ENCODE assay signal across 17 cellular contexts in the genomic region with DNA sequence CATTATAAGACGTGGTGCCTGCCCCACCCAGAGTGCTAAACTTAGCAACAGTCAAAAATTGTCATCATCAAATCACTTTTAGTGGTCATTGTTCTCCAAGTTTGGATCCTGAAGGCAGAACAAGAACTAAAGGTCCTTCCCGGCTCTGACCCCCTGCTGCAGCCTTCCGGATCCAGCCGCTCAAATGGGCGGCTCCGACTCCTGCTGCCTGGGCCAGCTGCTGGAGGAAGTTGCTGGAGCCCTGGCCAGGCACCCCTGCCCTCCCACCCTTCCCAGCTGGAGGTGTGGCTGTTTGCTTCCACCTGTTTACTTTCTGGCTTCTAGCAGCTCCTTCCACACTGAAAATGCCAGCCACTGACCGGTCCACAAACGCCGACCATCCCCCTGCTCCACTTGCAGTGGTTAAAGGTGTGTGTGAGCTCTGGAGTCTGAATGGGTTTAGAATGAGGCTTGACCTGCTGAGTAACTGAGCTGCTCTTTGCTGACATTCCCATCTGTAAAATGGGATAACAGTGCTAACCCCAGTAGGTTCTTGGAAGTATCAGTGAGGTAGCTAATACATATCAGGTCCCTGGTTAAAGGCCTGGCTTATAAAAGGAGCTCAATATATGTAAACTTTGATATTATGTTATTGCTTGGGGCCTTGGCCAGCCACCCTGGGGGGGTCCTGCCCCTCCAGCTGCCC. TPM values are rescaled to one million over a fixed set of nuclear protein-coding genes. Genes with fewer than 3 reads are reported as not detected.
A peak's percentile ranks its signal among the peaks of the same experiment; 100 is the strongest.
DNase-seq lines count a peak whose midpoint lies in the region; ATAC-seq and TF ChIP-seq lines count a peak whose summit lies in the region.
"Had no signal": no experiment of that assay in that cellular context is flagged by ENCODE, and none has a peak within 500 bp of the region (broad histone marks: within the 10 kb centered on the region; RNA-seq: fewer than 3 reads in every experiment).

No MANE protein-coding gene starts in this region.

- no peak for TF ChIP-seq CTCF in left ventricle myocardium inferior (IDR thresholded peaks at IDR 0.05; ENCODE audit: borderline replicate concordance)

- H3K4me3 ChIP-seq in left ventricle myocardium inferior (no peak overlapping the region), mesenchymal stem cell (ENCODE audit: insufficient read depth in 1 of 2, low read depth in 1 of 2, low read length in 2 of 2) (no peak overlapping the region), subcutaneous abdominal adipose tissue (ENCODE audit: low read depth in 1 of 5, low read length in 5 of 5) (no peak overlapping the region)
- H3K4me3 ChIP-seq: left lung had no signal

- H3K4me1 ChIP-seq in left ventricle myocardium inferior (peaks cover 85% of the 10 kb centered on the region), mesenchymal stem cell (ENCODE audit: control insufficient read depth, insufficient read depth, low read depth, low read length) (peaks cover 25% of the 10 kb centered on the region), subcutaneous abdominal adipose tissue (ENCODE audit: control insufficient read depth in 5 of 5, insufficient read depth in 5 of 5, low read length in 5 of 5) (peaks cover 3 to 63% (median 27%) of the 10 kb centered on the region in 5 donors)

- peak overlapping the region; percentile 27 for H2AK5ac ChIP-seq in mesenchymal stem cell (ENCODE audit: low read length, severe bottlenecking)

- H3K36me3 ChIP-seq in left ventricle myocardium inferior (no peaks in the 10 kb centered on the region), mesenchymal stem cell (ENCODE audit: control insufficient read depth in 1 of 2, insufficient read depth in 2 of 2, low read depth in 1 of 2, low read length in 2 of 2) (no peaks in the 10 kb centered on the region), subcutaneous abdominal adipose tissue (ENCODE audit: control insufficient read depth in 5 of 5, insufficient read depth in 5 of 5, low read length in 5 of 5) (no peaks in the 10 kb centered on the region)
- H3K36me3 ChIP-seq: left lung had no signal

- H3K9me3 ChIP-seq in left ventricle myocardium inferior (replicated peaks) (no peaks in the 10 kb centered on the region), mesenchymal stem cell (ENCODE audit: control insufficient read depth, low read length) (no peaks in the 10 kb centered on the region), subcutaneous abdominal adipose tissue (ENCODE audit: control insufficient read depth in 5 of 5, low read length in 5 of 5) (no peaks in the 10 kb centered on the region)
- H3K9me3 ChIP-seq: left lung had no signal

- no peak overlapping the region for H3K23ac ChIP-seq in mesenchymal stem cell (ENCODE audit: low read length in 2 of 2)

- H3K4me2 ChIP-seq in mesenchymal stem cell (ENCODE audit: low read length, poor library complexity, severe bottlenecking), result no peak overlapping the region

- H2BK120ac ChIP-seq in mesenchymal stem cell (ENCODE audit: low read depth, low read length), result no peak overlapping the region

- H3K14ac ChIP-seq in mesenchymal stem cell (ENCODE audit: low read length in 2 of 2), result no peak overlapping the region

- no peak overlapping the region for H4K91ac ChIP-seq in mesenchymal stem cell (ENCODE audit: low read length)

- H3K27me3 Mint-ChIP-seq in activated T-cell treated with anti-CD3 and anti-CD28 coated beads, Interleukin-2, amount 50 U/mL, for 24 hours, result peaks cover 20% of the 10 kb centered on the region
- H3K27me3 Mint-ChIP-seq: activated CD4-positive, alpha-beta T cell treated with anti-CD3 and anti-CD28 coated beads, Interleukin-2, amount 10 ng/mL, durations not matched to agents 7 days and 5 days had no signal

- no peak overlapping the region for H2BK5ac ChIP-seq in mesenchymal stem cell (ENCODE audit: low read depth, low read length, poor library complexity, severe bottlenecking)

- no peak overlapping the region for H3K27ac Mint-ChIP-seq in activated T-cell treated with anti-CD3 and anti-CD28 coated beads, Interleukin-2, amount 50 U/mL, for 24 hours
- H3K27ac Mint-ChIP-seq: activated CD4-positive, alpha-beta T cell treated with anti-CD3 and anti-CD28 coated beads, Interleukin-2, amount 10 ng/mL, durations not matched to agents 7 days and 5 days; activated naive CD8-positive, alpha-beta T cell treated with anti-CD3 and anti-CD28 coated beads, Interleukin-2, amount 10 ng/mL, durations not matched to agents 7 days and 5 days; T-helper 2 cell treated with Interferon-gamma antibody and Interleukin-4, amounts not matched to agents 5 μg/mL and 100 μg/mL, for 36 hours had no signal

- H3K9ac ChIP-seq in mesenchymal stem cell (ENCODE audit: low read length), result no peak overlapping the region
- H3K9ac ChIP-seq in subcutaneous abdominal adipose tissue (ENCODE audit: low read length in 5 of 5), result peak overlapping the region in 1 of 5 donors; percentile 6

- no peak overlapping the region for H4K8ac ChIP-seq in mesenchymal stem cell (ENCODE audit: low read length)

- intact Hi-C loops in left ventricle myocardium inferior (cut with micrococcal nuclease), result loop anchor here (10.0 kb wide), 1 partner anchor 65 kb away; no protein-coding TSS in a partner anchor

- no peak overlapping the region for H3K18ac ChIP-seq in mesenchymal stem cell (ENCODE audit: low read depth in 1 of 2, low read length in 2 of 2)

- H2BK15ac ChIP-seq in mesenchymal stem cell (ENCODE audit: low read depth, poor library complexity, severe bottlenecking), result no peak overlapping the region

- no peak overlapping the region for H2AFZ ChIP-seq in mesenchymal stem cell (ENCODE audit: low read depth, low read length)

- H3K27ac ChIP-seq in left ventricle myocardium inferior (replicated peaks), result peak overlapping the region; percentile 92
- H3K27ac ChIP-seq in mesenchymal stem cell (ENCODE audit: low read length, poor library complexity, severe bottlenecking), result peak overlapping the region; percentile 28
- peak overlapping the region; percentile 42 for H3K27ac ChIP-seq in subcutaneous abdominal adipose tissue (ENCODE audit: low read depth, low read length)
- H3K27ac ChIP-seq: left lung, VCaP had no signal

- H3K36me3 Mint-ChIP-seq in activated T-cell treated with anti-CD3 and anti-CD28 coated beads, Interleukin-2, amount 50 U/mL, for 24 hours (ENCODE audit: low read depth), result no peaks in the 10 kb centered on the region
- H3K36me3 Mint-ChIP-seq: activated naive CD8-positive, alpha-beta T cell treated with anti-CD3 and anti-CD28 coated beads, Interleukin-2, amount 10 ng/mL, durations not matched to agents 7 days and 5 days; CD14-positive monocyte had no signal

- no peaks in the 10 kb centered on the region for H3K4me1 Mint-ChIP-seq in activated T-cell treated with anti-CD3 and anti-CD28 coated beads, Interleukin-2, amount 50 U/mL, for 24 hours (ENCODE audit: low read depth)

- ATAC-seq in GM21786 (IDR thresholded peaks at IDR 0.05; ENCODE audit: unreplicated experiment), result no peak

- H3K27me3 ChIP-seq in left ventricle myocardium inferior (ENCODE audit: low read depth), result no peaks in the 10 kb centered on the region
- peaks cover 0 to 11% of the 10 kb centered on the region in 2 experiments for H3K27me3 ChIP-seq in mesenchymal stem cell (ENCODE audit: control insufficient read depth in 1 of 2, insufficient read depth in 1 of 2, low read length in 2 of 2)
- H3K27me3 ChIP-seq in subcutaneous abdominal adipose tissue (ENCODE audit: control insufficient read depth in 5 of 5, insufficient read depth in 4 of 5, low read length in 5 of 5), result no peaks in the 10 kb centered on the region
- H3K27me3 ChIP-seq: left lung had no signal

- DNase-seq in NCI-H69 (lab: John Stamatoyannopoulos, UW) (peak; percentile 22), left ventricle myocardium inferior (peak; percentile 56), mesenchymal stem cell (no peak), DMS53 treated with DMSO at 0.1 percent for 48 hours (lab: John Stamatoyannopoulos, UW; ENCODE audit: unreplicated experiment) (no peak), EL (no peak)
- DNase-seq in activated T-cell treated with anti-CD3 and anti-CD28 coated beads, Interleukin-2, amount 50 U/mL, for 24 hours, result no peak
- DNase-seq: activated CD4-positive, alpha-beta T cell treated with anti-CD3 and anti-CD28 coated beads, Interleukin-2, amount 10 ng/mL, durations not matched to agents 7 days and 5 days; activated naive CD8-positive, alpha-beta T cell treated with anti-CD3 and anti-CD28 coated beads, Interleukin-2, amount 10 ng/mL, durations not matched to agents 7 days and 5 days; left lung; NCI-H146; retina; stimulated activated CD4-positive, alpha-beta T cell treated with anti-CD3 and anti-CD28 coated beads, Interleukin-15, amount 100 ng/mL, for 24 hours had no signal

- peaks cover 2% of the 10 kb centered on the region for H3K79me1 ChIP-seq in mesenchymal stem cell (replicated peaks; ENCODE audit: low read length, poor library complexity, severe bottlenecking)

- H3K4ac ChIP-seq in mesenchymal stem cell (ENCODE audit: low read depth in 1 of 2, low read length in 2 of 2), result no peak overlapping the region

- H2BK12ac ChIP-seq in mesenchymal stem cell (ENCODE audit: low read length in 2 of 2), result no peak overlapping the region

- no peaks in the 10 kb centered on the region for H3K9me3 Mint-ChIP-seq in activated T-cell treated with anti-CD3 and anti-CD28 coated beads, Interleukin-2, amount 50 U/mL, for 24 hours
- H3K9me3 Mint-ChIP-seq: activated CD4-positive, alpha-beta T cell treated with anti-CD3 and anti-CD28 coated beads, Interleukin-2, amount 10 ng/mL, durations not matched to agents 7 days and 5 days; activated naive CD8-positive, alpha-beta T cell treated with anti-CD3 and anti-CD28 coated beads, Interleukin-2, amount 10 ng/mL, durations not matched to agents 7 days and 5 days; CD14-positive monocyte; T-helper 2 cell treated with Interferon-gamma antibody and Interleukin-4, amounts not matched to agents 5 μg/mL and 100 μg/mL, for 36 hours had no signal

- no peak overlapping the region for H3K4me3 Mint-ChIP-seq in activated T-cell treated with anti-CD3 and anti-CD28 coated beads, Interleukin-2, amount 50 U/mL, for 24 hours
- H3K4me3 Mint-ChIP-seq: activated CD4-positive, alpha-beta T cell treated with anti-CD3 and anti-CD28 coated beads, Interleukin-2, amount 10 ng/mL, durations not matched to agents 7 days and 5 days; activated naive CD8-positive, alpha-beta T cell treated with anti-CD3 and anti-CD28 coated beads, Interleukin-2, amount 10 ng/mL, durations not matched to agents 7 days and 5 days; T-helper 2 cell treated with Interferon-gamma antibody and Interleukin-4, amounts not matched to agents 5 μg/mL and 100 μg/mL, for 36 hours had no signal

- 91% methylated on average over 9 of the region's 9 CpGs for WGBS in mesenchymal stem cell

RNA-seq across cellular contexts. Expression of gene DAB2IP, which starts 31.3 kb away (rescaled TPM):
- total RNA-seq in left ventricle myocardium inferior, result 50.7 TPM
- 13.7 TPM for polyA plus RNA-seq in mesenchymal stem cell (2013, experiment 1 of 2)
- 12.0 TPM for polyA plus RNA-seq in mesenchymal stem cell (2013, experiment 2 of 2)
- total RNA-seq: activated CD4-positive, alpha-beta T cell treated with anti-CD3 and anti-CD28 coated beads, Interleukin-2, amount 10 ng/mL, durations not matched to agents 7 days and 5 days had no signal
- polyA plus RNA-seq: CD14-positive monocyte had no signal

Comparison
In these comparisons a context has a peak if more than half of its experiments do, and no peak if none do; other contexts are left out.
1. DNase-seq: peak in NCI-H69 (single experiment) and left ventricle myocardium inferior (single experiment); none in mesenchymal stem cell (single experiment), DMS53 treated with DMSO at 0.1 percent for 48 hours (single experiment), EL (single experiment) and activated T-cell treated with anti-CD3 and anti-CD28 coated beads, Interleukin-2, amount 50 U/mL, for 24 hours (single experiment).
2. H3K27ac ChIP-seq: peak in every context shown above with its lines; median percentile 92 in left ventricle myocardium inferior; 42 in subcutaneous abdominal adipose tissue; 28 in mesenchymal stem cell.